Comparison of ENCODE assay signal across 12 cellular contexts in genomic region chr12:92989715-92990484, GRCh38.
DNase-seq lines count a peak whose midpoint lies in the region; ATAC-seq, FAIRE-seq and TF ChIP-seq lines count a peak whose summit lies in the region.
"Had no signal": no experiment of that assay in that cellular context is flagged by ENCODE, and none has a peak within 500 bp of the region (broad histone marks: within the 10 kb centered on the region; RNA-seq: fewer than 3 reads in every experiment).

No MANE protein-coding gene starts in this region.

- H3K36me3 Mint-ChIP-seq in dendritic cell treated with granulocyte-macrophage colony-stimulating factor and Interleukin-4, amounts not matched to agents 40 ng/mL and 50 ng/mL, for 4 days (ENCODE audit: low read depth), result no peaks in the 10 kb centered on the region

- no peaks in the 10 kb centered on the region for H3K9me3 Mint-ChIP-seq in dendritic cell treated with granulocyte-macrophage colony-stimulating factor and Interleukin-4, amounts not matched to agents 40 ng/mL and 50 ng/mL, for 4 days

- intact Hi-C loops in dendritic cell treated with granulocyte-macrophage colony-stimulating factor and Interleukin-4, amounts not matched to agents 40 ng/mL and 50 ng/mL, for 4 days (cut with micrococcal nuclease), result loop anchor here (2.0 to 5.0 kb wide), 4 partner anchors 13 to 1112 kb away; partner anchors contain the start of gene NUDT4

- no peaks in the 10 kb centered on the region for H3K27me3 Mint-ChIP-seq in dendritic cell treated with granulocyte-macrophage colony-stimulating factor and Interleukin-4, amounts not matched to agents 40 ng/mL and 50 ng/mL, for 4 days

- no peak for FAIRE-seq in RCC 7860 (lab: Jason Lieb, UNC)

- ATAC-seq in GM18511 (IDR thresholded peaks at IDR 0.05; ENCODE audit: unreplicated experiment), result peak; percentile 23
- ATAC-seq in HG02852 (IDR thresholded peaks at IDR 0.05; ENCODE audit: unreplicated experiment), result peak; percentile 33
- no peak for ATAC-seq in GM21526 (IDR thresholded peaks at IDR 0.05; ENCODE audit: low FRiP score, unreplicated experiment)

- peaks cover 8% of the 10 kb centered on the region for H3K4me1 Mint-ChIP-seq in dendritic cell treated with granulocyte-macrophage colony-stimulating factor and Interleukin-4, amounts not matched to agents 40 ng/mL and 50 ng/mL, for 4 days (ENCODE audit: low read depth)

- peak overlapping the region; percentile 5 for H3K27ac Mint-ChIP-seq in dendritic cell treated with granulocyte-macrophage colony-stimulating factor and Interleukin-4, amounts not matched to agents 40 ng/mL and 50 ng/mL, for 4 days

- DNase-seq in GM10266 (ENCODE audit: extremely low spot score), result peak; percentile 37
- no peak for DNase-seq in RCC 7860 (ENCODE audit: low spot score)
- no peak for DNase-seq in NCI-H1417 (lab: John Stamatoyannopoulos, UW)
- DNase-seq: adrenal gland, dermis blood vessel endothelial cell, NCI-H510A, SJCRH30, WERI-Rb-1 had no signal

- no peak overlapping the region for H3K4me3 Mint-ChIP-seq in dendritic cell treated with granulocyte-macrophage colony-stimulating factor and Interleukin-4, amounts not matched to agents 40 ng/mL and 50 ng/mL, for 4 days

- no peak for TF ChIP-seq CTCF in GM10266 (IDR thresholded peaks at IDR 0.05; ENCODE audit: control insufficient read depth, insufficient read depth, low read depth, missing control alignments)
